Comparison of ENCODE assay signal across 25 cellular contexts in the genomic region with DNA sequence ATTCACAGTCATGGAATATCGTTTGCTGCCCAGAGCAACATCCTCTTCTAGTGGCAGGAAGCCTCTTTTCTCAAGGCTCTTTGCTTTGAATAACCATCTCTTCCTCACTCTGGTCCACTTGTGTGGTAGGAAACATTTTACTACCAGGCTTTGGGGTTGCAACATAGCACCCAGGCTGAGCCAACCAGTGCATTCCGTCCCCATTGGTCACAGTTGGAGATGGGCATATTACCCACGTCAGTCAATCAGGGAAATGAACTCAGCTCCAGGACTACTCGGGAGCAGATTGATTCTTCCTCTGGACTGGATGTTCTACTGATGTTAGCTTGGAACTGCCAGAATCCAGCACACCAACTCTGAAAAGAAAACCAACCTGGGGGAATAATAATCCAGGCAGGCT. TPM values are rescaled to one million over a fixed set of nuclear protein-coding genes. Genes with fewer than 3 reads are reported as not detected.
"Had no signal": no experiment of that assay in that cellular context is flagged by ENCODE, and none has a peak within 500 bp of the region (broad histone marks: within the 10 kb centered on the region; RNA-seq: fewer than 3 reads in every experiment).

No MANE protein-coding gene starts in this region.

- H3K4me2 ChIP-seq: hepatocyte, neural progenitor cell had no signal

- H3K27ac ChIP-seq: esophagus muscularis mucosa, hepatocyte, neural progenitor cell, psoas muscle, right lobe of liver, spleen, thoracic aorta, VCaP had no signal

- H3K79me2 ChIP-seq: hepatocyte had no signal

- H3K9me3 ChIP-seq: esophagus muscularis mucosa, psoas muscle, right lobe of liver, thoracic aorta had no signal

- H3K36me3 ChIP-seq: esophagus muscularis mucosa, neural progenitor cell, right lobe of liver, spleen, thoracic aorta had no signal

- DNase-seq: activated CD4-positive, alpha-beta T cell treated with anti-CD3 and anti-CD28 coated beads, Interleukin-2, amount 50 U/mL, for 1 hour; activated CD4-positive, CD25-positive, alpha-beta regulatory T cell treated with anti-CD3 and anti-CD28 coated beads, Interleukin-2, amount 50 U/mL, for 72 hours; activated CD8-positive, alpha-beta memory T cell treated with anti-CD3 and anti-CD28 coated beads, Interleukin-2, amount 50 U/mL, for 4 hours; activated naive CD4-positive, alpha-beta T cell treated with anti-CD3 and anti-CD28 coated beads for 36 hours; activated T-cell treated with anti-CD3 and anti-CD28 coated beads, Interleukin-2, amount 50 U/mL, for 4 hours; anterior cingulate cortex; cerebellar nuclear complex; cortex of kidney; effector CD4-positive, alpha-beta T cell; foreskin fibroblast; mesendoderm; naive thymus-derived CD4-positive, alpha-beta T cell; psoas muscle; right lobe of liver; spleen; stimulated activated CD4-positive, alpha-beta T cell treated with anti-CD3 and anti-CD28 coated beads, Interleukin-4, amount 100 ng/mL, for 4 hours; T1000 had no signal

- H3K4me1 ChIP-seq: psoas muscle, right lobe of liver had no signal

- ATAC-seq: activated T-cell treated with anti-CD3 and anti-CD28 coated beads, Interleukin-2, amount 50 U/mL, for 4 hours; naive thymus-derived CD4-positive, alpha-beta T cell; right lobe of liver; stimulated activated memory B cell treated with anti-CD40 and anti-IgM and Interleukin-4, amounts not matched to agents 10 μg/mL and 1 μg/mL and 100 μg/mL, for 72 hours had no signal

- H3K9ac ChIP-seq: neural progenitor cell had no signal

- H3K4me3 ChIP-seq: esophagus muscularis mucosa, hepatocyte, neural progenitor cell, psoas muscle, right lobe of liver, spleen, thoracic aorta had no signal

- H3K27me3 ChIP-seq: right lobe of liver had no signal

- H2AFZ ChIP-seq: hepatocyte, neural progenitor cell had no signal

RNA-seq across cellular contexts. Expression of gene PEX5L, which starts 4.2 kb away (rescaled TPM):
- total RNA-seq: activated naive CD4-positive, alpha-beta T cell treated with anti-CD3 and anti-CD28 coated beads for 36 hours; glomerular endothelial cell; lower leg skin; psoas muscle; right lobe of liver; thoracic aorta had no signal
